Comparison of ENCODE assay signal across 8 cellular contexts in the genomic region with DNA sequence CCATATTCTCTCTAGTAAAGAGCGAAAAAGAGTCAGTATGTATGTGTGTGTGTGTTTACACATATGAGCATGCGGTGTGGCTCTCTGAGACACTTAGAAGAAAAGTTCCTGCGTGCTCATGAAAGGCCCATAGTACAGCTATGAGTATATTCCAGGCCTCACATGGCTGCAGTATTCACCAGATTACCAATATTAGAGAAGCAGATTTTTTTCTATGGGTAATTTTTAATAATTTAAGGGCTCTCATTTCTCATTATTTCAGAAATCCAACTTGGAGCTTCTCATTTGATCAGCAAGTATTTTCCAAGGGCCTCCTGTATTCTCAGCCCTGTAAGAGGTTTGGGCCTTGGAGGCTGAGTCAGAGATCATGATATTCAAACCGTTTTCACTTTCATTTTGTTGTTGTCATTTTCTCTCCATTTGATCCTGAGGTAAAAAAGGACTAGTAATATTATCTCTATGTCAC.
DNase-seq lines count a peak whose midpoint lies in the region; ATAC-seq, FAIRE-seq and TF ChIP-seq lines count a peak whose summit lies in the region.

No MANE protein-coding gene starts in this region.

- no peaks in the 10 kb centered on the region for H3K4me1 ChIP-seq in kidney (ENCODE audit: control insufficient read depth in 1 of 2, insufficient read depth in 1 of 2, low read depth in 1 of 2, low read length in 2 of 2)

- peak overlapping the region; percentile 12 to 36 for H3K4me3 ChIP-seq in kidney (ENCODE audit: low read length in 2 of 2)

- POLR2A ChIA-PET in GM10248 (lab: Yijun Ruan, JAX) = interaction anchor here (0.7 kb wide), 1 partner anchor 18 kb away, joined by 3 read pairs; no protein-coding TSS in a partner anchor

- DNase-seq in GM10248 (ENCODE audit: extremely low spot score) = peak; percentile 18
- peak; percentile 38 for DNase-seq in KBM-7
- DNase-seq in activated naive CD4-positive, alpha-beta T cell treated with anti-CD3 and anti-CD28 coated beads, Interleukin-2, amount 50 U/mL, for 16 hours = peak; percentile 54
- no peak for DNase-seq in kidney
- no peak for DNase-seq in D721Med (ENCODE audit: insufficient read length, low spot score)
- DNase-seq in NCI-H146 treated with DMSO at 0.1 percent for 48 hours (lab: John Stamatoyannopoulos, UW; ENCODE audit: unreplicated experiment) = no peak
- DNase-seq in GOT3 (lab: John Stamatoyannopoulos, UW) = no peak

- peak; percentile 85 for ATAC-seq in GM21576 (IDR thresholded peaks at IDR 0.05; ENCODE audit: unreplicated experiment)

- in situ Hi-C loops in KBM-7 (cut with MboI; ENCODE audit: low pct_unique_long_range_greater_than_20kb, low sequenced_read_pairs) = no loop called here

- no peak for FAIRE-seq in kidney (lab: Jason Lieb, UNC)
- FAIRE-seq in D721Med (lab: Jason Lieb, UNC) = no peak

- H3K36me3 ChIP-seq in kidney (ENCODE audit: control insufficient read depth in 1 of 2, insufficient read depth in 2 of 2, low read length in 2 of 2) = no peaks in the 10 kb centered on the region

- H3K9me3 ChIP-seq in kidney (ENCODE audit: control insufficient read depth in 1 of 2, low read length in 2 of 2) = no peaks in the 10 kb centered on the region

- intact Hi-C loops in kidney (cut with DNase I) = no loop called here

- CTCF ChIA-PET in GM10248 (lab: Yijun Ruan, JAX) = interaction anchor here (0.8 to 6.7 kb wide), 9 partner anchors 8 to 145 kb away, joined by 3 to 45 read pairs (median 3); no protein-coding TSS in a partner anchor

- H3K9ac ChIP-seq in kidney (ENCODE audit: low read length in 2 of 2) = no peak overlapping the region

- no peak overlapping the region for H3K27ac ChIP-seq in kidney (ENCODE audit: low read depth in 2 of 2, low read length in 2 of 2)

- TF ChIP-seq CTCF in GM10248 (IDR thresholded peaks at IDR 0.05; ENCODE audit: control extremely low read depth, extremely low read depth, low read depth, missing control alignments) (no peak), kidney (IDR thresholded peaks at IDR 0.05; ENCODE audit: borderline replicate concordance, extremely low read depth, insufficient read depth) (no peak), D721Med (IDR thresholded peaks at IDR 0.05; ENCODE audit: insufficient read depth, missing control alignments) (no peak)

Comparison
In these comparisons a context has a peak if more than half of its experiments do, and no peak if none do; other contexts are left out.
1. DNase-seq: peak in GM10248 (single experiment), KBM-7 (single experiment) and activated naive CD4-positive, alpha-beta T cell treated with anti-CD3 and anti-CD28 coated beads, Interleukin-2, amount 50 U/mL, for 16 hours (single experiment); none in kidney (single experiment), D721Med (single experiment), NCI-H146 treated with DMSO at 0.1 percent for 48 hours (single experiment) and GOT3 (single experiment).